ENCODE assay signal across 8 cellular contexts in the genomic region with DNA sequence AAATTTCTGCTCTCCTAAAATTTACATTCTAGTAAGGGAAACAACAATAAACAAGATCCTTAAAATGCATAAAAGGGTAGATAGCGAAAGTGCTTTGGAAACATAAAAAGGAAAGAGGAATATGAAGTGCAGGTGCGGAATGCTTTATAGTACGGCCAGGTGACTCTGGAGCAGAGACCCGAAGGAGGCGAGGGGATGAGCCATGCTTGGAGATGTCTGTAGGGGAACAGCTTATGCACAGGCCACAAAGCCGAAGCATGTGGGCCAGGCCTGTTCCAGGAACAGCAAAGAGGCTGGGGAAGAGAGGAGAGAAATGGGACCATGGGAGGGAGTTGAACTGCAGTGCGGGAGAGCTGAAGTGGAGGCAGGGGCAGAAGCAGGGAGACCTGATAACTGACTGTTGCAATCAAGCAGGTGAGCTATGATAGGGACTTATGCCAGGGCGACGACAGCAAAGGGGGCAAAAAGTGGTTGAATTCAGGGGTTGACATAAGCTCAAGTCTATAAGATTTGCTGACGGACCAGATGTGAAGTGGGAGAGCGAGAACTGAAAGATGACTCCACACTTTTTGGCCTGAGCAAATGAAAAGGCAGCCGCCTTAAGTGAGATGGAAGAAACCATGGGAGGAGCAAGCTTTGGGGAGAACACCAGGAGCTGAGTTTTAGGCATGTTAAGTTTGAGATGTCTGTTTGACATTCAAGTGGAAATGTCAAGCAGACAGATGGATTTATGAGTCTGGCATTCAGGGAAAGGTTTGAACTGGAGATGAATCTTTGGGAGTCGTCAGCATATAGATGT.
A peak's percentile ranks its signal among the peaks of the same experiment; 100 is the strongest.
DNase-seq lines count a peak whose midpoint lies in the region; ATAC-seq and TF ChIP-seq lines count a peak whose summit lies in the region.

No MANE protein-coding gene starts in this region.

- no peak overlapping the region for H3K23ac ChIP-seq in H9 (ENCODE audit: insufficient read length, low read depth, low read length)

- no peak overlapping the region for H3K9ac ChIP-seq in H9 (ENCODE audit: extremely low read depth, insufficient read length, low read length)

- no peak overlapping the region for H2BK12ac ChIP-seq in H9 (ENCODE audit: insufficient read length, low read depth, low read length)

- no peaks in the 10 kb centered on the region for H3K79me1 ChIP-seq in H9 (ENCODE audit: insufficient read depth, low read depth, low read length, poor library complexity, severe bottlenecking)

- no CpG with 5 or more reads among the region's 13 CpGs for WGBS in H9 (ENCODE audit: extremely low coverage, insufficient read length, low lambda C conversion rate)

- H4K5ac ChIP-seq in H9 (ENCODE audit: insufficient read length, low read depth, low read length), result no peak overlapping the region

- H3K4me1 ChIP-seq in H9 (ENCODE audit: insufficient read depth, low read length) (no peaks in the 10 kb centered on the region; the same call in 1 of the 2 replicates), gastrocnemius medialis (peaks cover 16 to 22% of the 10 kb centered on the region in 2 donors)

- no peak overlapping the region for H2BK20ac ChIP-seq in H9 (ENCODE audit: low read depth, low read length, poor library complexity, severe bottlenecking)

- TF ChIP-seq CTCF in H9 (conservative IDR thresholded peaks at IDR 0.05) (no peak), fibroblast of mammary gland (conservative IDR thresholded peaks at IDR 0.05; ENCODE audit: control insufficient read depth, insufficient read depth, low read depth, low read length) (no peak), gastrocnemius medialis (IDR thresholded peaks at IDR 0.05 in 4 of 5, conservative IDR thresholded peaks at IDR 0.05 in 1 of 5) (no peak)

- H3K27ac ChIP-seq in H9 (ENCODE audit: insufficient read length, low read depth, low read length), result no peak overlapping the region
- H3K27ac ChIP-seq in gastrocnemius medialis, result peak overlapping the region; percentile 96 to 100 (median 98)

- peak overlapping the region; percentile 35 for H3K4me2 ChIP-seq in H9 (ENCODE audit: insufficient read depth, insufficient read length, low read length)

- H3K4me1 Mint-ChIP-seq in H9 (peaks cover 27 to 31% of the 10 kb centered on the region in 2 experiments), T-helper 17 cell (peaks cover 45% of the 10 kb centered on the region)

- H2BK120ac ChIP-seq in H9 (ENCODE audit: low read depth, low read length, poor library complexity, severe bottlenecking), result no peak overlapping the region

- TF ChIP-seq POLR2A in gastrocnemius medialis (IDR thresholded peaks at IDR 0.05), result no peak

- DNase-seq in H9 (peak; percentile 30), T-helper 17 cell (no peak), fibroblast of mammary gland (ENCODE audit: low read depth) (no peak), gastrocnemius medialis (no peak), T-helper 9 cell (no peak), NCI-H128 (lab: John Stamatoyannopoulos, UW; ENCODE audit: unreplicated experiment) (no peak)
- no peak for DNase-seq in stimulated activated CD4-positive, alpha-beta T cell treated with anti-CD3 and anti-CD28 coated beads, Interleukin-2, amount 100 ng/mL, for 48 hours

- no peak overlapping the region for H3K18ac ChIP-seq in H9 (ENCODE audit: insufficient read length, low read depth, low read length)

- H4K20me1 ChIP-seq in H9 (ENCODE audit: control insufficient read depth, insufficient read depth, insufficient read length), result no peaks in the 10 kb centered on the region

- no peaks in the 10 kb centered on the region for H3K27me3 ChIP-seq in H9 (ENCODE audit: insufficient read depth, low read length)
- H3K27me3 ChIP-seq in gastrocnemius medialis, result no peaks in the 10 kb centered on the region

- H3K27me3 Mint-ChIP-seq in H9 (ENCODE audit: low read depth), result peaks cover 21% of the 10 kb centered on the region
- peaks cover 17% of the 10 kb centered on the region for H3K27me3 Mint-ChIP-seq in T-helper 17 cell

- peaks cover 15 to 26% (median 16%) of the 10 kb centered on the region in 3 experiments for H3K36me3 Mint-ChIP-seq in H9 (ENCODE audit: insufficient read depth in 1 of 3, low read depth in 3 of 3)
- H3K36me3 Mint-ChIP-seq in T-helper 17 cell (ENCODE audit: low read depth), result peaks cover 3% of the 10 kb centered on the region

- H4K91ac ChIP-seq in H9 (ENCODE audit: insufficient read length, low read depth, low read length), result no peak overlapping the region

- H2AFZ ChIP-seq in H9 (ENCODE audit: low read length), result peak overlapping the region; percentile 25

- in situ Hi-C loops in gastrocnemius medialis (cut with MboI; ENCODE audit: low sequenced_read_pairs in 4 of 4), result no loop called here

- no peaks in the 10 kb centered on the region; a peak in 2 of 5 replicates for H3K9me3 Mint-ChIP-seq in H9

- H3K4me3 ChIP-seq in fibroblast of mammary gland (ENCODE audit: control insufficient read depth, low read depth, low read length) (peak overlapping the region; percentile 76), gastrocnemius medialis (peak overlapping the region; percentile 95 to 100 (median 98))

- peak overlapping the region; percentile 1; the same call in 1 of the 2 replicates for H3K14ac ChIP-seq in H9 (ENCODE audit: insufficient read depth, low read length)

- no peak overlapping the region for H3K4ac ChIP-seq in H9 (ENCODE audit: low read depth, low read length)

- no peak overlapping the region for H4K8ac ChIP-seq in H9 (replicated peaks; ENCODE audit: insufficient read length, low read depth, low read length)

- no peak overlapping the region for H2AK5ac ChIP-seq in H9 (ENCODE audit: insufficient read length, low read length)

- no peaks in the 10 kb centered on the region for H3K36me3 ChIP-seq in gastrocnemius medialis

- H2BK5ac ChIP-seq in H9 (ENCODE audit: insufficient read length, low read length), result no peak overlapping the region

- H3K9me3 ChIP-seq in H9 (ENCODE audit: control insufficient read depth, low read depth, low read length), result no peaks in the 10 kb centered on the region
- H3K9me3 ChIP-seq in T-helper 17 cell (ENCODE audit: control insufficient read depth, low read length, poor library complexity, severe bottlenecking), result no peaks in the 10 kb centered on the region
- no peaks in the 10 kb centered on the region for H3K9me3 ChIP-seq in gastrocnemius medialis

- peak overlapping the region; percentile 0 to 91 (median 10); a peak in 6 of 7 replicates for H3K27ac Mint-ChIP-seq in H9
- H3K27ac Mint-ChIP-seq in T-helper 17 cell, result peak overlapping the region; percentile 93

- H2BK15ac ChIP-seq in H9 (ENCODE audit: low read depth, low read length), result no peak overlapping the region

- H3K4me3 Mint-ChIP-seq in H9, result peak overlapping the region; percentile 85 to 94
- peak overlapping the region; percentile 93 for H3K4me3 Mint-ChIP-seq in T-helper 17 cell

- H3T11ph ChIP-seq in H9 (ENCODE audit: low read length), result no peak overlapping the region

- no peak overlapping the region for H3K56ac ChIP-seq in H9 (ENCODE audit: insufficient read length, low read depth, low read length)

- no peaks in the 10 kb centered on the region for H3K23me2 ChIP-seq in H9 (ENCODE audit: insufficient read length, low read depth, low read length, poor library complexity, severe bottlenecking)

- intact Hi-C loops in gastrocnemius medialis (cut with DNase I; ENCODE audit: low total_unique reads), result loop anchor here (1.0 to 5.0 kb wide), 3 partner anchors 13 to 96 kb away; no protein-coding TSS in a partner anchor

- peaks cover 4% of the 10 kb centered on the region; the same call in 1 of the 2 replicates for H3K79me2 ChIP-seq in H9 (ENCODE audit: insufficient read depth, low read length)

- ATAC-seq in T-helper 17 cell (no peak), gastrocnemius medialis (no peak), HG02623 (IDR thresholded peaks at IDR 0.05; ENCODE audit: unreplicated experiment) (no peak)
